12 cellular contexts compared by ENCODE assay signal in genomic region chr6:16483315-16483875, GRCh38.
DNase-seq lines count a peak whose midpoint lies in the region; ATAC-seq lines count a peak whose summit lies in the region.
"Had no signal": no experiment of that assay in that cellular context is flagged by ENCODE, and none has a peak within 500 bp of the region (broad histone marks: within the 10 kb centered on the region; RNA-seq: fewer than 3 reads in every experiment).

No MANE protein-coding gene starts in this region.

- DNase-seq in activated naive CD4-positive, alpha-beta T cell treated with anti-CD3 and anti-CD28 coated beads for 36 hours, result no peak
- DNase-seq in activated naive CD4-positive, alpha-beta T cell treated with anti-CD3 and anti-CD28 coated beads, Interleukin-2, amount 50 U/mL, for 16 hours, result no peak
- DNase-seq in activated naive CD8-positive, alpha-beta T cell treated with anti-CD3 and anti-CD28 coated beads, Interleukin-2, amount 10 ng/mL, durations not matched to agents 7 days and 5 days, result no peak
- DNase-seq in C1 segment of cervical spinal cord (lab: John Stamatoyannopoulos, UW) (no peak), sciatic nerve (ENCODE audit: low spot score) (no peak), H7 (no peak), NCI-H187 treated with DMSO at 0.1 percent for 48 hours (lab: John Stamatoyannopoulos, UW) (no peak)
- DNase-seq: NCI-H524 treated with DMSO at 0.1 percent for 48 hours, right lobe of liver, SJCRH30 had no signal

- peaks cover 77% of the 10 kb centered on the region for H3K4me1 Mint-ChIP-seq in activated naive CD4-positive, alpha-beta T cell treated with anti-CD3 and anti-CD28 coated beads for 36 hours (ENCODE audit: low read depth)
- peaks cover 80% of the 10 kb centered on the region for H3K4me1 Mint-ChIP-seq in activated naive CD8-positive, alpha-beta T cell treated with anti-CD3 and anti-CD28 coated beads, Interleukin-2, amount 10 ng/mL, durations not matched to agents 7 days and 5 days

- H3K4me3 Mint-ChIP-seq in activated naive CD4-positive, alpha-beta T cell treated with anti-CD3 and anti-CD28 coated beads for 36 hours, result no peak overlapping the region
- H3K4me3 Mint-ChIP-seq in activated naive CD8-positive, alpha-beta T cell treated with anti-CD3 and anti-CD28 coated beads, Interleukin-2, amount 10 ng/mL, durations not matched to agents 7 days and 5 days, result peak overlapping the region; percentile 64
- H3K4me3 Mint-ChIP-seq: brain had no signal

- POLR2A ChIA-PET in activated naive CD8-positive, alpha-beta T cell treated with anti-CD3 and anti-CD28 coated beads, Interleukin-2, amount 10 ng/mL, durations not matched to agents 7 days and 5 days (lab: Charles Lee), result interaction anchor here (1.0 to 3.1 kb wide), 6 partner anchors 13 to 278 kb away, joined by 3 to 12 read pairs (median 4); partner anchors contain the start of gene ATXN1

- ATAC-seq in HG03354 (IDR thresholded peaks at IDR 0.05; ENCODE audit: poor library complexity, severe bottlenecking, unreplicated experiment), result peak; percentile 46
- ATAC-seq in activated naive CD8-positive, alpha-beta T cell treated with anti-CD3 and anti-CD28 coated beads, Interleukin-2, amount 10 ng/mL, durations not matched to agents 7 days and 5 days (ENCODE audit: low read depth), result peak; percentile 57
- no peak for ATAC-seq in sciatic nerve
- ATAC-seq: right lobe of liver had no signal

- no peaks in the 10 kb centered on the region for H3K9me3 Mint-ChIP-seq in activated naive CD4-positive, alpha-beta T cell treated with anti-CD3 and anti-CD28 coated beads for 36 hours
- H3K9me3 Mint-ChIP-seq in activated naive CD8-positive, alpha-beta T cell treated with anti-CD3 and anti-CD28 coated beads, Interleukin-2, amount 10 ng/mL, durations not matched to agents 7 days and 5 days, result no peaks in the 10 kb centered on the region

- intact Hi-C loops in activated naive CD4-positive, alpha-beta T cell treated with anti-CD3 and anti-CD28 coated beads for 36 hours (cut with micrococcal nuclease), result loop anchor here (1.0 to 10.0 kb wide), 6 partner anchors 8 to 1671 kb away; partner anchors contain the start of genes ATXN1, KDM1B and TPMT
- intact Hi-C loops in sciatic nerve (cut with DNase I), result no loop called here

- H3K36me3 Mint-ChIP-seq in activated naive CD4-positive, alpha-beta T cell treated with anti-CD3 and anti-CD28 coated beads for 36 hours (ENCODE audit: low read depth), result peaks cover 4% of the 10 kb centered on the region
- peaks cover 32% of the 10 kb centered on the region for H3K36me3 Mint-ChIP-seq in activated naive CD8-positive, alpha-beta T cell treated with anti-CD3 and anti-CD28 coated beads, Interleukin-2, amount 10 ng/mL, durations not matched to agents 7 days and 5 days

- CTCF ChIA-PET in activated naive CD4-positive, alpha-beta T cell treated with anti-CD3 and anti-CD28 coated beads for 36 hours (lab: Charles Lee), result interaction anchor here (0.6 to 1.6 kb wide), 4 partner anchors 12 to 69 kb away, joined by 3 to 6 read pairs (median 4); no protein-coding TSS in a partner anchor

- no peaks in the 10 kb centered on the region for H3K27me3 ChIP-seq in H7 (ENCODE audit: control insufficient read depth, insufficient read depth, low read length)
- H3K27me3 ChIP-seq: right lobe of liver, SJCRH30 had no signal

- no peaks in the 10 kb centered on the region for H3K27me3 Mint-ChIP-seq in activated naive CD4-positive, alpha-beta T cell treated with anti-CD3 and anti-CD28 coated beads for 36 hours (ENCODE audit: low read depth)
- H3K27me3 Mint-ChIP-seq in activated naive CD8-positive, alpha-beta T cell treated with anti-CD3 and anti-CD28 coated beads, Interleukin-2, amount 10 ng/mL, durations not matched to agents 7 days and 5 days, result no peaks in the 10 kb centered on the region
- H3K27me3 Mint-ChIP-seq: brain had no signal

- H3K36me3 ChIP-seq in H7 (replicated peaks; ENCODE audit: control insufficient read depth, insufficient read depth, low read length), result no peaks in the 10 kb centered on the region
- H3K36me3 ChIP-seq: right lobe of liver, SJCRH30 had no signal

- peak overlapping the region; percentile 87 for H3K27ac Mint-ChIP-seq in activated naive CD4-positive, alpha-beta T cell treated with anti-CD3 and anti-CD28 coated beads for 36 hours
- H3K27ac Mint-ChIP-seq in activated naive CD8-positive, alpha-beta T cell treated with anti-CD3 and anti-CD28 coated beads, Interleukin-2, amount 10 ng/mL, durations not matched to agents 7 days and 5 days, result peak overlapping the region; percentile 87

- no peak overlapping the region for H3K4me3 ChIP-seq in H7 (ENCODE audit: insufficient read depth, low read depth, low read length)
- H3K4me3 ChIP-seq: right lobe of liver, SJCRH30 had no signal
